ENCODE assay signal across 8 cellular contexts in genomic region chr17:64343833-64344637, GRCh38. TPM values are rescaled to one million over a fixed set of nuclear protein-coding genes. Genes with fewer than 3 reads are reported as not detected.
DNase-seq lines count a peak whose midpoint lies in the region; ATAC-seq and TF ChIP-seq lines count a peak whose summit lies in the region.

No MANE protein-coding gene starts in this region.

- TF ChIP-seq POLR2A in erythroblast (IDR thresholded peaks at IDR 0.05; ENCODE audit: low read length) = no peak

- H3K27me3 ChIP-seq in psoas muscle (ENCODE audit: insufficient read depth in 3 of 3, low read length in 2 of 3) = no peaks in the 10 kb centered on the region

- H3K9me3 Mint-ChIP-seq in activated naive CD4-positive, alpha-beta T cell treated with anti-CD3 and anti-CD28 coated beads, Interleukin-2, amount 50 U/mL, for 72 hours = no peaks in the 10 kb centered on the region

- no peak overlapping the region for H3K4me3 ChIP-seq in psoas muscle

- H3K27ac Mint-ChIP-seq in activated naive CD4-positive, alpha-beta T cell treated with anti-CD3 and anti-CD28 coated beads, Interleukin-2, amount 50 U/mL, for 72 hours = peak overlapping the region; percentile 40 to 63

- peak overlapping the region; percentile 54 for H3K27ac ChIP-seq in psoas muscle

- no peaks in the 10 kb centered on the region for H3K9me3 ChIP-seq in psoas muscle

- DNase-seq in DMS153 (lab: John Stamatoyannopoulos, UW) = peak; percentile 97
- peak; percentile 69 for DNase-seq in NCI-H1694 (lab: John Stamatoyannopoulos, UW)
- no peak for DNase-seq in activated naive CD4-positive, alpha-beta T cell treated with anti-CD3 and anti-CD28 coated beads, Interleukin-2, amount 50 U/mL, for 72 hours (ENCODE audit: low spot score in 2 of 2)
- DNase-seq in Right ventricle myocardium superior = peak; percentile 84
- peak; percentile 60 to 70 for DNase-seq in psoas muscle
- DNase-seq in epidermal melanocyte (ENCODE audit: insufficient read length, low spot score) = no peak
- no peak for DNase-seq in erythroblast (lab: John Stamatoyannopoulos, UW)
- no peak for DNase-seq in SKM-1 treated with dmso at 0.1 percent for 144 hours (lab: John Stamatoyannopoulos, UW; ENCODE audit: unreplicated experiment)

- no peaks in the 10 kb centered on the region for H3K36me3 Mint-ChIP-seq in activated naive CD4-positive, alpha-beta T cell treated with anti-CD3 and anti-CD28 coated beads, Interleukin-2, amount 50 U/mL, for 72 hours

- H3K4me1 ChIP-seq in psoas muscle = peaks cover 4% of the 10 kb centered on the region

- ATAC-seq in activated naive CD4-positive, alpha-beta T cell treated with anti-CD3 and anti-CD28 coated beads, Interleukin-2, amount 50 U/mL, for 72 hours = peak; percentile 28 to 51
- ATAC-seq in Right ventricle myocardium superior (ENCODE audit: poor library complexity) = peak; percentile 82
- ATAC-seq in psoas muscle = peak; percentile 56 to 77 (median 58)

- 45 to 52% (median 47%) methylated on average over 11 of the region's 11 CpGs for WGBS in psoas muscle, 3 donors

- no peaks in the 10 kb centered on the region for H3K36me3 ChIP-seq in psoas muscle (ENCODE audit: insufficient read depth in 1 of 2, low read depth in 1 of 2)

- TF ChIP-seq CTCF in psoas muscle (IDR thresholded peaks at IDR 0.05) = no peak

- intact Hi-C loops in Right ventricle myocardium superior (cut with DNase I) = no loop called here
- intact Hi-C loops in psoas muscle (cut with DNase I) = no loop called here

RNA-seq across cellular contexts. Expression of gene PECAM1, which starts 46.6 kb away (rescaled TPM):
- total RNA-seq in activated naive CD4-positive, alpha-beta T cell treated with anti-CD3 and anti-CD28 coated beads, Interleukin-2, amount 50 U/mL, for 72 hours = 10 to 100 TPM in 1 of 2 donors, 1 to 10 TPM in 1; 6.3 to 21.5 TPM
- 89.9 TPM for total RNA-seq in Right ventricle myocardium superior
- 100 to 1,000 TPM in 2 of 4 donors, 10 to 100 TPM in 2; 71.9 to 117 (median 105) TPM for total RNA-seq in psoas muscle
- polyA plus RNA-seq in psoas muscle = 10 to 100 TPM; 21.0 to 40.5 (median 29.6) TPM

Comparison
In these comparisons a context has a peak if more than half of its experiments do, and no peak if none do; other contexts are left out.
1. DNase-seq: peak in DMS153 (single experiment), NCI-H1694 (single experiment), Right ventricle myocardium superior (single experiment) and psoas muscle (2 of 2); none in activated naive CD4-positive, alpha-beta T cell treated with anti-CD3 and anti-CD28 coated beads, Interleukin-2, amount 50 U/mL, for 72 hours (0 of 2), epidermal melanocyte (single experiment), erythroblast (0 of 2) and SKM-1 treated with dmso at 0.1 percent for 144 hours (single experiment).
2. Peak in every context shown above with its lines, with median percentiles within 50 percentile points of each other: ATAC-seq.